9 cellular contexts compared by ENCODE assay signal in the genomic region with DNA sequence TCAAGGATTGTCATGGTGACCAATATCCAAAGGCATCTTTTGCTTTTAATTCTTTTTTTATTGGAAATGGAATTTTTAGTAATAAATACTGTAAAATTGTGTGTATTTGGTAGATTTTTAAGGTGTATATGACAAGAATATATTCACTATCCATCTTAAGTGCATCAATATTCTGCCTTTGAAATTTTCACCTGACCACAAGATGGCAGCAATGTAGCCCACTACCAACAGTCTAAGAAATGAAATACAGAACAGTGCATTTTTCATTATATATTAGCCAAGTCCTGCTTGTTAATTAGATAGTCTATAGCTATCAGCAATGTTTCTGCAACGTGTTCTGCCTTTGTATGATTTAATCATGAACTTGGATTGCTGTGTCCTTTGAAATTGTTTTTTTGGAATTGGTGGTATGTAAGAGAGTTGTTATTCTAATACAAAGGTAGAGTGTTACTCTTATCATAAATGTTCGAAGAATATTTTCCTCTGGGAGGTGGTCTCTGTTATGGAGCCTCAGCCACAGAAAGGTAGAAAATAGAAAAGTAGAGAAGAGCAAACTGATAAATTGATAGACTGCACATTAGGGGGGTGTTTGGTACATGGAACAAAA. TPM values are rescaled to one million over a fixed set of nuclear protein-coding genes. Genes with fewer than 3 reads are reported as not detected.
DNase-seq lines count a peak whose midpoint lies in the region; ATAC-seq and TF ChIP-seq lines count a peak whose summit lies in the region.
"Had no signal": no experiment of that assay in that cellular context is flagged by ENCODE, and none has a peak within 500 bp of the region (broad histone marks: within the 10 kb centered on the region; RNA-seq: fewer than 3 reads in every experiment).

No MANE protein-coding gene starts in this region.

- TF ChIP-seq CTCF in HEK293 (tag by site-specific recombination; IDR thresholded peaks at IDR 0.05) (no peak), fibroblast of mammary gland (conservative IDR thresholded peaks at IDR 0.05; ENCODE audit: control insufficient read depth, insufficient read depth, low read depth, low read length) (peak; percentile 67)

- DNase-seq in activated CD4-positive, alpha-beta T cell treated with anti-CD3 and anti-CD28 coated beads for 48 hours, result peak; percentile 6
- no peak for DNase-seq in activated CD4-positive, alpha-beta T cell treated with anti-CD3 and anti-CD28 coated beads, Interleukin-2, amount 50 U/mL, for 4 hours
- DNase-seq in RPMI7951 (ENCODE audit: low read depth), result peak; percentile 24
- peak; percentile 45 for DNase-seq in fibroblast of mammary gland (ENCODE audit: low read depth)
- peak; percentile 17 for DNase-seq in pulmonary artery endothelial cell (ENCODE audit: low read depth, low spot score)
- DNase-seq: activated naive CD8-positive, alpha-beta T cell treated with anti-CD3 and anti-CD28 coated beads, Interleukin-2, amount 10 ng/mL, durations not matched to agents 7 days and 5 days had no signal

- no peaks in the 10 kb centered on the region for H3K4me1 ChIP-seq in HEK293 (ENCODE audit: control insufficient read depth, insufficient read depth, low read length)

- H3K4me3 ChIP-seq in HEK293 (ENCODE audit: low read depth, low read length), result no peak overlapping the region
- no peak overlapping the region for H3K4me3 ChIP-seq in fibroblast of mammary gland (ENCODE audit: control insufficient read depth, low read depth, low read length)

- no peaks in the 10 kb centered on the region for H3K36me3 ChIP-seq in HEK293 (ENCODE audit: control insufficient read depth in 2 of 2, insufficient read depth in 1 of 2, low read length in 2 of 2)

- H3K27ac ChIP-seq in HEK293 (ENCODE audit: extremely low read depth, low read depth, low read length), result no peak overlapping the region

- POLR2A ChIA-PET in HEK293 (lab: Yijun Ruan, JAX), result no interaction called here

- ATAC-seq in HG02678 (IDR thresholded peaks at IDR 0.05; ENCODE audit: unreplicated experiment) (no peak), HG03432 (IDR thresholded peaks at IDR 0.05; ENCODE audit: unreplicated experiment) (no peak)

- CTCF ChIA-PET in HEK293 (lab: Yijun Ruan, JAX), result interaction anchor here (0.7 to 1.6 kb wide), 7 partner anchors 12 to 789 kb away, joined by 3 to 5 read pairs (median 3); no protein-coding TSS in a partner anchor

- H3K9me3 ChIP-seq in HEK293 (ENCODE audit: control insufficient read depth, insufficient read depth, low read depth, low read length), result no peaks in the 10 kb centered on the region

TF ChIP-seq in HEK293, 187 proteins besides CTCF, POLR2A, EP300 and RAD21:
- no peak for TF ChIP-seq GFI1B (tag by site-specific recombination; IDR thresholded peaks at IDR 0.05)
- no peak for TF ChIP-seq SCRT2 (tag by site-specific recombination; IDR thresholded peaks at IDR 0.05)
- peak; percentile 51 for TF ChIP-seq ZNF654 (tag by site-specific recombination; IDR thresholded peaks at IDR 0.05; ENCODE audit: low read depth)

RNA-seq across cellular contexts. Expression of a gene that starts 38.2 kb away (rescaled TPM):
- total RNA-seq in RPMI7951 (2014; rRNA removed; shearing (Covaris generic)), result not detected in 2 replicates
- not detected in 2 replicates for total RNA-seq in pulmonary artery endothelial cell
- total RNA-seq: activated naive CD8-positive, alpha-beta T cell treated with anti-CD3 and anti-CD28 coated beads, Interleukin-2, amount 10 ng/mL, durations not matched to agents 7 days and 5 days had no signal

Comparison
In these comparisons a context has a peak if more than half of its experiments do, and no peak if none do; other contexts are left out.
1. DNase-seq: peak in activated CD4-positive, alpha-beta T cell treated with anti-CD3 and anti-CD28 coated beads for 48 hours (single experiment), RPMI7951 (single experiment), fibroblast of mammary gland (single experiment) and pulmonary artery endothelial cell (single experiment); none in activated CD4-positive, alpha-beta T cell treated with anti-CD3 and anti-CD28 coated beads, Interleukin-2, amount 50 U/mL, for 4 hours (0 of 2).